17 cellular contexts compared by ENCODE assay signal in the genomic region with DNA sequence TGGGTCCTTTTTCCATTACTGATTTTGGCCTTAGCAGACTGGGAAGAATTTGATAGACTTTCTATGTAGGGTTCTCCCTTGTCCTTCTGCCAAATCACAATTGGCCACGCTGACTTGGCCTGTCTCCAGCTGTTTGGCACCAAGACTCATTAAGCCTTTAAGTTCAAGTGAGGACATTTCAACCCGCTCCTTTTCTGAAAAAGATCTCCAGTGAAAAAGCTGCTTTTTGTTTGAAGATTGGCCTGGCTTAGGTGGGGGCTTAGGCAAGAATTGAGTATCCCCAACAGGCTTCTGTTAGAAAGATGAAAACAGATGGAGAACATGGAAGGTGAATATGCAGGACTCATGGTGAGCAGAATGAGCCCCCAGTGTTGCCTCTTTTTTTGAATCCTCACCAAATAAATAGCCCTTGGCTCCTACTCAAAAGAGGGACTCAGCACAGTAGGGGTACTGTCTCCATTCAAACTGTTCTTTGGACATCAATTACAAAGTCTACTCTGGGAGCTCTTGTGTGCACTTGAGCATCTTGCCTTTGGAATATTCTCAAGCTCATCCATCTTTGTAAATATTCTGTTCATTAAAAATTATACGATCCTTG. TPM values are rescaled to one million over a fixed set of nuclear protein-coding genes. Genes with fewer than 3 reads are reported as not detected.
DNase-seq lines count a peak whose midpoint lies in the region; TF ChIP-seq lines count a peak whose summit lies in the region.
"Had no signal": no experiment of that assay in that cellular context is flagged by ENCODE, and none has a peak within 500 bp of the region (broad histone marks: within the 10 kb centered on the region; RNA-seq: fewer than 3 reads in every experiment).

No MANE protein-coding gene starts in this region.

- H3K27me3 ChIP-seq in osteoblast (ENCODE audit: insufficient read depth, low read length), result no peaks in the 10 kb centered on the region
- no peaks in the 10 kb centered on the region for H3K27me3 ChIP-seq in colonic mucosa

- H3K4me3 ChIP-seq in osteoblast (ENCODE audit: insufficient read depth, low read length) (no peak overlapping the region), colonic mucosa (no peak overlapping the region)

- H3K27ac ChIP-seq in caudate nucleus (ENCODE audit: low read depth, low read length) (peak overlapping the region; percentile 4), osteoblast (ENCODE audit: low read depth, low read length) (no peak overlapping the region), colonic mucosa (no peak overlapping the region)
- H3K27ac ChIP-seq: HL-60 had no signal

- no peak overlapping the region for H3K4me2 ChIP-seq in osteoblast (ENCODE audit: insufficient read depth, low read length)

- H3K4me1 ChIP-seq in osteoblast (ENCODE audit: insufficient read depth, low read length), result peaks cover 8% of the 10 kb centered on the region
- H3K4me1 ChIP-seq in colonic mucosa, result no peaks in the 10 kb centered on the region

- H3K9me3 ChIP-seq in osteoblast (ENCODE audit: low read depth, low read length) (no peaks in the 10 kb centered on the region), colonic mucosa (no peaks in the 10 kb centered on the region)

- no peak overlapping the region for H3K9ac ChIP-seq in colonic mucosa (ENCODE audit: low read depth in 2 of 2, low read length in 2 of 2)

- no peak for TF ChIP-seq CTCF in osteoblast (IDR thresholded peaks at IDR 0.05; ENCODE audit: extremely low read depth, low read depth, low read length)
- TF ChIP-seq CTCF in colonic mucosa (IDR thresholded peaks at IDR 0.05), result no peak

- H2AFZ ChIP-seq in osteoblast (ENCODE audit: low read length), result no peak overlapping the region

- H3K79me2 ChIP-seq in osteoblast (ENCODE audit: insufficient read depth, low read length), result no peaks in the 10 kb centered on the region

- intact Hi-C loops in colonic mucosa (cut with DNase I), result no loop called here

- H3K36me3 ChIP-seq in osteoblast (ENCODE audit: insufficient read depth, low read length), result no peaks in the 10 kb centered on the region
- no peaks in the 10 kb centered on the region for H3K36me3 ChIP-seq in colonic mucosa

- no peaks in the 10 kb centered on the region for H4K20me1 ChIP-seq in osteoblast (ENCODE audit: insufficient read depth, low read length)

- DNase-seq in DMS 273 (lab: John Stamatoyannopoulos, UW; ENCODE audit: unreplicated experiment) (peak; percentile 76), NCI-H1694 treated with DMSO at 0.1 percent for 48 hours (lab: John Stamatoyannopoulos, UW) (peak; percentile 21), caudate nucleus (lab: John Stamatoyannopoulos, UW) (peak in 27 of 61 donors; percentile 4 to 51 (median 26)), osteoblast (ENCODE audit: insufficient read length, low spot score, missing footprints) (peak; percentile 48), colonic mucosa (no peak), HK-2 (ENCODE audit: unreplicated experiment) (no peak), NOMO-1 treated with dmso at 0.1 percent for 144 hours (lab: John Stamatoyannopoulos, UW; ENCODE audit: unreplicated experiment) (no peak), HPDE6-E6E7 (ENCODE audit: extremely low spot score) (no peak)
- DNase-seq: activated CD4-positive, CD25-positive, alpha-beta regulatory T cell treated with anti-CD3 and anti-CD28 coated beads, Interleukin-2, amount 50 U/mL, for 72 hours; activated CD8-positive, alpha-beta memory T cell treated with anti-CD3 and anti-CD28 coated beads, Interleukin-2, amount 50 U/mL, for 4 hours; activated naive CD4-positive, alpha-beta T cell; KG1; NCI-H1436 treated with DMSO at 0.1 percent for 48 hours; NCI-H526; stimulated activated naive CD8-positive, alpha-beta T cell treated with anti-CD3 and anti-CD28 coated beads, Interleukin-15, amount 100 ng/mL, for 72 hours had no signal

RNA-seq across cellular contexts. Expression of a gene that starts 28.4 kb away (rescaled TPM):
- 6.5 and 9.0 TPM in 2 replicates for total RNA-seq in osteoblast
- total RNA-seq in colonic mucosa, result 10 to 100 TPM in 1 of 2 donors, 1 to 10 TPM in 1; 4.7 to 14.4 TPM
- total RNA-seq: T-helper 1 cell treated with Interleukin-12 subunit alpha and Interleukin-12 subunit beta and Interleukin-4 antibody, amounts not matched to agents 30 ng/mL and 1 ng/mL, for 36 hours had no signal

Comparison
In these comparisons a context has a peak if more than half of its experiments do, and no peak if none do; other contexts are left out.
1. DNase-seq: peak in DMS 273 (single experiment), NCI-H1694 treated with DMSO at 0.1 percent for 48 hours (single experiment) and osteoblast (single experiment); none in colonic mucosa (single experiment), HK-2 (single experiment), NOMO-1 treated with dmso at 0.1 percent for 144 hours (single experiment) and HPDE6-E6E7 (single experiment).